Comparison of ENCODE assay signal across 11 cellular contexts in genomic region chr2:159146930-159147666, GRCh38.
DNase-seq lines count a peak whose midpoint lies in the region; ATAC-seq and TF ChIP-seq lines count a peak whose summit lies in the region.
"Had no signal": no experiment of that assay in that cellular context is flagged by ENCODE, and none has a peak within 500 bp of the region (broad histone marks: within the 10 kb centered on the region; RNA-seq: fewer than 3 reads in every experiment).

No MANE protein-coding gene starts in this region.

- intact Hi-C loops in lower leg skin (cut with DNase I; ENCODE audit: low total_unique reads) (no loop called here), ascending aorta (cut with DNase I) (no loop called here), spleen (cut with DNase I; ENCODE audit: low total_unique reads) (no loop called here)

- POLR2A ChIA-PET in WTC11 (lab: Charles Lee): no interaction called here

- ATAC-seq in WTC11: peak; percentile 57

- CTCF ChIA-PET in WTC11 (lab: Charles Lee): interaction anchor here (0.7 to 1.7 kb wide), 7 partner anchors 8 to 244 kb away, joined by 3 to 6 read pairs (median 4); no protein-coding TSS in a partner anchor

- TF ChIP-seq POLR2A in lower leg skin (IDR thresholded peaks at IDR 0.05) (no peak), spleen (IDR thresholded peaks at IDR 0.05) (no peak)

- no peaks in the 10 kb centered on the region for H3K9me3 ChIP-seq in ascending aorta
- no peaks in the 10 kb centered on the region for H3K9me3 ChIP-seq in spleen
- H3K9me3 ChIP-seq: thoracic aorta had no signal

- H3K36me3 Mint-ChIP-seq in WTC11: no peaks in the 10 kb centered on the region

- H3K4me1 ChIP-seq in ascending aorta (peaks cover 0 to 12% of the 10 kb centered on the region in 2 donors), spleen (peaks cover 0 to 38% (median 15%) of the 10 kb centered on the region in 6 donors)

- 0 out of 2 replicates have a peak, but pooled peaks cover 3% of the 10 kb centered on the region for H3K4me1 Mint-ChIP-seq in WTC11
- H3K4me1 Mint-ChIP-seq: activated B cell treated with CpG ODN at 0.5 μM for 24 hours had no signal

- H3K4me3 Mint-ChIP-seq in WTC11: no peak overlapping the region
- H3K4me3 Mint-ChIP-seq: activated B cell treated with CpG ODN at 0.5 μM for 24 hours had no signal

- 0 out of 2 replicates have a peak overlapping the region, but pooled peaks have one; percentile 11 for H3K27ac Mint-ChIP-seq in WTC11
- H3K27ac Mint-ChIP-seq: activated B cell treated with CpG ODN at 0.5 μM for 24 hours had no signal

- H3K4me3 ChIP-seq in lower leg skin (ENCODE audit: low read depth, poor library complexity, severe bottlenecking) (no peak overlapping the region), ascending aorta (no peak overlapping the region), spleen (no peak overlapping the region)
- H3K4me3 ChIP-seq: thoracic aorta had no signal

- H3K27me3 ChIP-seq in ascending aorta (no peaks in the 10 kb centered on the region), spleen (replicated peaks in 1 of 7) (peaks cover 0 to 8% (median 0%) of the 10 kb centered on the region in 7 donors)

- H3K36me3 ChIP-seq in ascending aorta: peaks cover 5 to 14% of the 10 kb centered on the region in 2 donors
- H3K36me3 ChIP-seq in spleen: peaks cover 0 to 14% (median 0%) of the 10 kb centered on the region in 6 donors
- H3K36me3 ChIP-seq: thoracic aorta had no signal

- no peak overlapping the region for H3K27ac ChIP-seq in ascending aorta
- H3K27ac ChIP-seq in spleen: peak overlapping the region in 1 of 8 donors; percentile 16
- H3K27ac ChIP-seq: thoracic aorta had no signal

- DNase-seq in stimulated activated CD4-positive, alpha-beta T cell treated with anti-CD3 and anti-CD28 coated beads, Interleukin-12 subunit alpha, Interleukin-12 subunit beta, amount 100 ng/mL, for 4 hours: peak; percentile 3
- no peak for DNase-seq in stimulated activated CD4-positive, alpha-beta T cell treated with anti-CD3 and anti-CD28 coated beads, Interleukin-4, amount 100 ng/mL, for 1 hour
- DNase-seq in WTC11 (ENCODE audit: low spot score): no peak
- peak; percentile 77 to 92 for DNase-seq in lower leg skin (ENCODE audit: low spot score in 2 of 2)
- DNase-seq in medulla oblongata (ENCODE audit: extremely low spot score): no peak
- no peak for DNase-seq in ascending aorta (ENCODE audit: low spot score in 2 of 2)
- DNase-seq in islet precursor cell: no peak
- no peak for DNase-seq in spleen
- DNase-seq: activated B cell treated with CpG ODN at 0.5 μM for 24 hours, NCI-H1417 had no signal

- 29 to 33% methylated on average over 14 of the region's 14 CpGs for WGBS in lower leg skin, 2 donors
- 24 to 39% (median 31%) methylated on average over 11 to 14 of the region's 14 CpGs for WGBS in spleen, 5 donors

- no peaks in the 10 kb centered on the region for H3K27me3 Mint-ChIP-seq in WTC11 (ENCODE audit: low read depth)

- no peak for TF ChIP-seq CTCF in WTC11 (IDR thresholded peaks at IDR 0.05)
- no peak for TF ChIP-seq CTCF in lower leg skin (IDR thresholded peaks at IDR 0.05)
- TF ChIP-seq CTCF in ascending aorta (IDR thresholded peaks at IDR 0.05): no peak
- no peak for TF ChIP-seq CTCF in spleen (IDR thresholded peaks at IDR 0.05 in 8 of 11, conservative IDR thresholded peaks at IDR 0.05 in 3 of 11)

- H3K9me3 Mint-ChIP-seq in WTC11: no peaks in the 10 kb centered on the region
- H3K9me3 Mint-ChIP-seq: activated B cell treated with CpG ODN at 0.5 μM for 24 hours had no signal

TF ChIP-seq in WTC11, 78 proteins besides CTCF, POLR2A, EP300 and RAD21:
- TF ChIP-seq ZNF232 (CRISPR knock-in tag; IDR thresholded peaks at IDR 0.05) (no peak), ESRRA (CRISPR knock-in tag; IDR thresholded peaks at IDR 0.05; ENCODE audit: borderline replicate concordance) (no peak), IRF1 (CRISPR knock-in tag; IDR thresholded peaks at IDR 0.05) (no peak), ATF3 (CRISPR knock-in tag; conservative IDR thresholded peaks at IDR 0.05) (no peak), SOX15 (CRISPR knock-in tag; IDR thresholded peaks at IDR 0.05) (no peak), SP1 (CRISPR knock-in tag; conservative IDR thresholded peaks at IDR 0.05) (no peak), TCF7 (CRISPR knock-in tag; IDR thresholded peaks at IDR 0.05; ENCODE audit: low read depth) (no peak), CREM (CRISPR knock-in tag; IDR thresholded peaks at IDR 0.05) (no peak), ZNF138 (CRISPR knock-in tag; conservative IDR thresholded peaks at IDR 0.05) (no peak), GTF2I (CRISPR knock-in tag; conservative IDR thresholded peaks at IDR 0.05) (no peak), ZSCAN18 (CRISPR knock-in tag; IDR thresholded peaks at IDR 0.05) (no peak), NFATC4 (CRISPR knock-in tag; IDR thresholded peaks at IDR 0.05) (no peak), ZNF317 (CRISPR knock-in tag; IDR thresholded peaks at IDR 0.05; ENCODE audit: borderline replicate concordance, low read depth) (no peak)

Comparison
In these comparisons a context has a peak if more than half of its experiments do, and no peak if none do; other contexts are left out.
1. DNase-seq: peak in stimulated activated CD4-positive, alpha-beta T cell treated with anti-CD3 and anti-CD28 coated beads, Interleukin-12 subunit alpha, Interleukin-12 subunit beta, amount 100 ng/mL, for 4 hours (single experiment) and lower leg skin (2 of 2); none in stimulated activated CD4-positive, alpha-beta T cell treated with anti-CD3 and anti-CD28 coated beads, Interleukin-4, amount 100 ng/mL, for 1 hour (single experiment), WTC11 (single experiment), medulla oblongata (single experiment), ascending aorta (0 of 2), islet precursor cell (single experiment) and spleen (single experiment).